11 cellular contexts compared by ENCODE assay signal in genomic region chr5:93995126-93995621, GRCh38.
DNase-seq lines count a peak whose midpoint lies in the region; ATAC-seq, FAIRE-seq and TF ChIP-seq lines count a peak whose summit lies in the region.
"Had no signal": no experiment of that assay in that cellular context is flagged by ENCODE, and none has a peak within 500 bp of the region (broad histone marks: within the 10 kb centered on the region; RNA-seq: fewer than 3 reads in every experiment).

No MANE protein-coding gene starts in this region.

- no peaks in the 10 kb centered on the region for H3K9me2 ChIP-seq in PC-3 (replicated peaks; ENCODE audit: low read length)

- TF ChIP-seq CTCF in PC-3 (conservative IDR thresholded peaks at IDR 0.05; ENCODE audit: low read depth, low read length) = no peak
- TF ChIP-seq CTCF in right atrium auricular region (IDR thresholded peaks at IDR 0.05) = no peak

- no peak overlapping the region for H3K9ac ChIP-seq in PC-3 (ENCODE audit: low read length)
- H3K9ac ChIP-seq in skeletal muscle satellite cell (ENCODE audit: low read depth, low read length) = no peak overlapping the region

- H3K79me2 ChIP-seq in PC-3 (ENCODE audit: low read length) = no peaks in the 10 kb centered on the region

- H3K36me3 ChIP-seq in PC-3 (ENCODE audit: low read depth, low read length) (no peaks in the 10 kb centered on the region), skeletal muscle satellite cell (ENCODE audit: insufficient read depth, low read length) (no peaks in the 10 kb centered on the region), right atrium auricular region (no peaks in the 10 kb centered on the region)
- H3K36me3 ChIP-seq: ascending aorta, esophagus muscularis mucosa had no signal

- CTCF ChIA-PET in PC-3 (lab: Charles Lee) = no interaction called here

- peaks cover 10% of the 10 kb centered on the region for H3K4me1 ChIP-seq in PC-3 (ENCODE audit: insufficient read depth, low read length)
- H3K4me1 ChIP-seq in skeletal muscle satellite cell (ENCODE audit: control insufficient read depth, insufficient read depth, low read length) = peaks cover 8% of the 10 kb centered on the region
- H3K4me1 ChIP-seq in right atrium auricular region = peaks cover 0 to 14% of the 10 kb centered on the region in 2 donors

- peak overlapping the region; percentile 10; the same call in 1 of the 2 replicates for H3K4me2 ChIP-seq in PC-3 (ENCODE audit: low read length)
- H3K4me2 ChIP-seq in skeletal muscle satellite cell (ENCODE audit: low read length) = peak overlapping the region; percentile 19

- peak; percentile 68 for ATAC-seq in PC-3

- H3F3A ChIP-seq in PC-3 (ENCODE audit: low read length, unreplicated experiment) = no peaks in the 10 kb centered on the region

- intact Hi-C loops in PC-3 (cut with micrococcal nuclease) = no loop called here

- no peaks in the 10 kb centered on the region for H3K27me3 ChIP-seq in PC-3 (ENCODE audit: low read length)
- H3K27me3 ChIP-seq in skeletal muscle satellite cell (ENCODE audit: control insufficient read depth, insufficient read depth, low read length) = no peaks in the 10 kb centered on the region
- no peaks in the 10 kb centered on the region for H3K27me3 ChIP-seq in right atrium auricular region
- H3K27me3 ChIP-seq: ascending aorta, esophagus muscularis mucosa had no signal

- H3K4me3 ChIP-seq in PC-3 (ENCODE audit: low read length) (no peak overlapping the region), skeletal muscle satellite cell (ENCODE audit: low read length) (no peak overlapping the region), right atrium auricular region (no peak overlapping the region)
- H3K4me3 ChIP-seq: ascending aorta, esophagus muscularis mucosa had no signal

- DNase-seq in NCI-H345 (lab: John Stamatoyannopoulos, UW) (peak; percentile 7), NCI-H345 treated with DMSO at 0.1 percent for 48 hours (lab: John Stamatoyannopoulos, UW; ENCODE audit: unreplicated experiment) (no peak), H4 (ENCODE audit: low spot score) (peak; percentile 7), PC-3 (peak; percentile 29), right atrium auricular region (ENCODE audit: low spot score) (no peak), UCSD-AML1 (lab: John Stamatoyannopoulos, UW; ENCODE audit: unreplicated experiment) (no peak), frontal cortex (ENCODE audit: low spot score in 2 of 2) (no peak)

- no peaks in the 10 kb centered on the region for H4K20me1 ChIP-seq in PC-3 (ENCODE audit: low read length)

- BruUV-seq in PC-3 (replicated peaks; lab: Mats Ljungman, UMichigan) = no TSS peak

- H3K27ac ChIP-seq in PC-3 (ENCODE audit: low read length) (peak overlapping the region; percentile 39), right atrium auricular region (no peak overlapping the region)
- H3K27ac ChIP-seq: ascending aorta, esophagus muscularis mucosa, VCaP had no signal

- POLR2A ChIA-PET in PC-3 (lab: Charles Lee; ENCODE audit: unreplicated experiment) = interaction anchor here (0.5 to 0.6 kb wide), 2 partner anchors 412 to 416 kb away, joined by 4 read pairs; partner anchors contain the start of gene NR2F1

- no peak overlapping the region for H2AFZ ChIP-seq in PC-3 (ENCODE audit: low read length)

- H3K9me3 ChIP-seq in PC-3 (ENCODE audit: low read length) (no peaks in the 10 kb centered on the region), skeletal muscle satellite cell (replicated peaks; ENCODE audit: low read length) (no peaks in the 10 kb centered on the region), right atrium auricular region (peaks cover 0 to 3% of the 10 kb centered on the region in 2 donors)
- H3K9me3 ChIP-seq: esophagus muscularis mucosa had no signal

- FAIRE-seq in frontal cortex (lab: Jason Lieb, UNC) = no peak

Comparison
In these comparisons a context has a peak if more than half of its experiments do, and no peak if none do; other contexts are left out.
1. DNase-seq: peak in NCI-H345 (single experiment), H4 (single experiment) and PC-3 (single experiment); none in NCI-H345 treated with DMSO at 0.1 percent for 48 hours (single experiment), right atrium auricular region (single experiment), UCSD-AML1 (single experiment) and frontal cortex (0 of 2).